Comparison of ENCODE assay signal across 15 cellular contexts in the genomic region with DNA sequence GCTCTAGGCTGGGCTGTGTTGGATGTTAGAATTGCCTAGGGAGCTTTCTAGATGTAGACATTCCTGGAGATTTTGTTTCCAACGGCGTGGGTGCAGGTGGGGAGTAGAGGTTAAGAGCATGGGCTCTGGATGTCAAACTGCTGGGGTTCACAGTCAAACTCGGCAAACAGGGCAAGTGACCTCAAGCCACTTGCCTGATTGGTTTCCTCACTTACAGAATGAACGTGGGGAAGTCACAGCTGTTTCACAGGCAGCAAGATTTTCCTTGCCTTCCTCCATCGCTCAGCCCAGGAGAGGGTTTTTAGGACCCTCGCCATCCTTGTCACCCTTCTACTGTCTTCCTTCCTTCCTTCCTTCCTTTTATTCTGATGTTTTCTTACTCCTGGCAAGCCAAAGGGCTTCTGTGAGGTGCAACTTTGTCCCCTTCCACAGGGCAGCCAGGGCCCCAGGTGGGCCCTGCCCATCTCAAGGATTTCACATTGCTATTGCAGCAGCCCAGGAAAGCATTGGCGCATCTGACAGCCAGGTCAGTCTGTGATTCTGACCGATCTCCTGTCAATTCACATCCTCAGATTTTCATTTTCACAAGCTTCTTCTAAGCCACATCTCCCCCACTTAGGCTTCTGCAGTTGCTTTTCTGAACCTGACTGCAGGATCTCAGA. TPM values are rescaled to one million over a fixed set of nuclear protein-coding genes. Genes with fewer than 3 reads are reported as not detected.
DNase-seq lines count a peak whose midpoint lies in the region; ATAC-seq and TF ChIP-seq lines count a peak whose summit lies in the region.
"Had no signal": no experiment of that assay in that cellular context is flagged by ENCODE, and none has a peak within 500 bp of the region (broad histone marks: within the 10 kb centered on the region; RNA-seq: fewer than 3 reads in every experiment).

No MANE protein-coding gene starts in this region.

- TF ChIP-seq CTCF in left ventricle myocardium inferior (IDR thresholded peaks at IDR 0.05; ENCODE audit: borderline replicate concordance) (no peak), gastroesophageal sphincter (IDR thresholded peaks at IDR 0.05) (no peak), osteocyte (IDR thresholded peaks at IDR 0.05) (no peak)

- H3K4me1 Mint-ChIP-seq in osteocyte (ENCODE audit: unreplicated experiment): peaks cover 61% of the 10 kb centered on the region

- H3K4me3 Mint-ChIP-seq in osteocyte (ENCODE audit: unreplicated experiment): no peak overlapping the region

- H3K27me3 Mint-ChIP-seq in osteocyte (ENCODE audit: unreplicated experiment): no peaks in the 10 kb centered on the region

- peaks cover 6% of the 10 kb centered on the region for H3K9me3 Mint-ChIP-seq in osteocyte (ENCODE audit: unreplicated experiment)

- H3K27me3 ChIP-seq in left ventricle myocardium inferior (ENCODE audit: low read depth) (no peaks in the 10 kb centered on the region), gastroesophageal sphincter (no peaks in the 10 kb centered on the region)

- H3K27ac ChIP-seq in left ventricle myocardium inferior (replicated peaks): peak overlapping the region; percentile 82
- peak overlapping the region; percentile 79 to 89 (median 80) for H3K27ac ChIP-seq in gastroesophageal sphincter
- H3K27ac ChIP-seq: prostate gland, RWPE1 had no signal

- WGBS in gastroesophageal sphincter (ENCODE audit: low coverage in 1 of 2), 2 donors: 20 to 73% methylated on average over 2 to 4 of the region's 8 CpGs

- H3K4me1 ChIP-seq in left ventricle myocardium inferior (peaks cover 63% of the 10 kb centered on the region), gastroesophageal sphincter (peaks cover 15 to 94% (median 24%) of the 10 kb centered on the region in 3 donors)
- H3K4me1 ChIP-seq: prostate gland had no signal

- no peak for TF ChIP-seq EP300 in gastroesophageal sphincter (IDR thresholded peaks at IDR 0.05)

- peak overlapping the region; percentile 91 for H3K27ac Mint-ChIP-seq in osteocyte (ENCODE audit: unreplicated experiment)

- intact Hi-C loops in left ventricle myocardium inferior (cut with micrococcal nuclease): loop anchor here (10.0 kb wide), 1 partner anchor 110 kb away; no protein-coding TSS in a partner anchor
- intact Hi-C loops in left ventricle myocardium superior (cut with micrococcal nuclease): loop anchor here (10.0 kb wide), 1 partner anchor 100 kb away; no protein-coding TSS in a partner anchor

- no peak for DNase-seq in left ventricle myocardium inferior
- DNase-seq in left ventricle myocardium superior: no peak
- DNase-seq in osteocyte (ENCODE audit: extremely low spot score, unreplicated experiment): no peak
- no peak for DNase-seq in NCI-H526 (lab: John Stamatoyannopoulos, UW)
- DNase-seq in NCI-H526 treated with DMSO at 0.1 percent for 48 hours (lab: John Stamatoyannopoulos, UW): no peak
- DNase-seq in NCI-H1417 treated with DMSO at 0.1 percent for 48 hours (lab: John Stamatoyannopoulos, UW): no peak
- DNase-seq: activated CD4-positive, alpha-beta T cell treated with anti-CD3 and anti-CD28 coated beads for 48 hours; Calu3; foreskin melanocyte; NCI-H2107 had no signal

- TF ChIP-seq POLR2A in gastroesophageal sphincter (IDR thresholded peaks at IDR 0.05) (no peak), GM18505 (IDR thresholded peaks at IDR 0.05; ENCODE audit: borderline replicate concordance, extremely low read depth, insufficient read depth, insufficient read length) (no peak)

- H3K36me3 Mint-ChIP-seq in osteocyte (ENCODE audit: unreplicated experiment): no peaks in the 10 kb centered on the region

- H3K4me3 ChIP-seq in left ventricle myocardium inferior (no peak overlapping the region), gastroesophageal sphincter (no peak overlapping the region)
- H3K4me3 ChIP-seq: prostate gland had no signal

- no peaks in the 10 kb centered on the region for H3K36me3 ChIP-seq in left ventricle myocardium inferior
- H3K36me3 ChIP-seq in gastroesophageal sphincter: no peaks in the 10 kb centered on the region
- H3K36me3 ChIP-seq: prostate gland had no signal

- no peaks in the 10 kb centered on the region for H3K9me3 ChIP-seq in left ventricle myocardium inferior (replicated peaks)
- H3K9me3 ChIP-seq in gastroesophageal sphincter: no peaks in the 10 kb centered on the region
- H3K9me3 ChIP-seq: prostate gland had no signal

- ATAC-seq in left ventricle myocardium superior: no peak
- ATAC-seq in gastroesophageal sphincter: no peak
- no peak for ATAC-seq in GM18505 (IDR thresholded peaks at IDR 0.05; ENCODE audit: unreplicated experiment)

RNA-seq across cellular contexts. Expression of gene RTL5, which starts 7.0 kb away (rescaled TPM):
- total RNA-seq in left ventricle myocardium inferior (2.6 TPM), left ventricle myocardium superior (2.5 TPM), gastroesophageal sphincter (10 to 100 TPM in 2 of 4 donors, 1 to 10 TPM in 2; 8.8 to 19.0 (median 9.9) TPM), osteocyte (19.5 and 19.9 TPM in 2 replicates)
- total RNA-seq: HT1080 had no signal

RNA-seq across cellular contexts. Expression of gene PIN4, which starts 56.9 kb away (rescaled TPM):
- 12.5 TPM for total RNA-seq in left ventricle myocardium inferior
- total RNA-seq in left ventricle myocardium superior: 10.3 TPM
- total RNA-seq in gastroesophageal sphincter: 10 to 100 TPM in 1 of 4 donors, 1 to 10 TPM in 3; 5.7 to 10.6 (median 8.8) TPM
- total RNA-seq in osteocyte: 10.9 and 12.1 TPM in 2 replicates
